Comparison of ENCODE assay signal across 25 cellular contexts in the genomic region with DNA sequence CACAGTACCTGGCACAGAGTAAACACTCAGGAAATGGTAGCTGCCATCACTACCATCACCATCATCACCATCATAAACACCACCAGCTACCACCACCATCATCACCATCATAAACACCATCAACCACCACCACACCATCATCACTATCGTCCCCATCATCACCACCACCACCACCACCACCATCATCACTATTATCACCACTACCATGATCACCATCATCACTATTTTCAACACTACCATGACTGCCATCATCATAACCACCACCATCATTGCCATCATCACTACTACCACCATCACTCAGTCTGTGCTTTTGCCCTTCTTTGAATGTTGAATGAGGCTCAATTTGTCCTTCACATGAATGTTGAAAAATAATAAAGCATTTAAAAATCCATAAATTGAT. TPM values are rescaled to one million over a fixed set of nuclear protein-coding genes. Genes with fewer than 3 reads are reported as not detected.
"Had no signal": no experiment of that assay in that cellular context is flagged by ENCODE, and none has a peak within 500 bp of the region (broad histone marks: within the 10 kb centered on the region; RNA-seq: fewer than 3 reads in every experiment).

No MANE protein-coding gene starts in this region.

- H3K9me3 ChIP-seq: mucosa of descending colon, ovary, sigmoid colon, testis, thyroid gland, transverse colon, upper lobe of left lung had no signal

- H3K79me2 ChIP-seq: hepatocyte had no signal

- H3K27me3 ChIP-seq: ovary, sigmoid colon, testis, thyroid gland, upper lobe of left lung had no signal

- H3K27ac ChIP-seq: hepatocyte, ovary, testis, thyroid gland, transverse colon had no signal

- H3K36me3 ChIP-seq: ovary, sigmoid colon, thyroid gland, transverse colon, upper lobe of left lung had no signal

- H3K4me3 ChIP-seq: hepatocyte, mucosa of descending colon, ovary, sigmoid colon, smooth muscle cell, testis, thyroid gland, transverse colon, upper lobe of left lung had no signal

- H3K4me1 ChIP-seq: sigmoid colon, transverse colon had no signal

- H3K4me2 ChIP-seq: hepatocyte, smooth muscle cell had no signal

- DNase-seq: head of caudate nucleus; midbrain; mucosa of descending colon; naive thymus-derived CD4-positive, alpha-beta T cell; ovary; sigmoid colon; stimulated activated CD4-positive, alpha-beta T cell treated with anti-CD3 and anti-CD28 coated beads, Interleukin-1b, Interleukin-23, amount 100 ng/mL, for 48 hours; stimulated activated CD4-positive, alpha-beta T cell treated with anti-CD3 and anti-CD28 coated beads, Interleukin-2, amount 100 ng/mL, for 48 hours; stimulated activated CD4-positive, alpha-beta T cell treated with anti-CD3 and anti-CD28 coated beads, Interleukin-4, amount 100 ng/mL, for 4 hours; stimulated activated CD8-positive, alpha-beta memory T cell treated with anti-CD3 and anti-CD28 coated beads, Interleukin-4, amount 100 ng/mL, for 48 hours; stimulated activated naive CD4-positive, alpha-beta T cell treated with Interleukin-2 at 50 U/mL for 16 hours; stimulated activated naive CD8-positive, alpha-beta T cell treated with anti-CD3 and anti-CD28 coated beads, Interleukin-15, amount 100 ng/mL, for 72 hours; testis; transverse colon; upper lobe of left lung had no signal

- ATAC-seq: left lobe of liver; naive thymus-derived CD4-positive, alpha-beta T cell; natural killer cell treated with Interleukin-12 subunit alpha and Interleukin-12 subunit beta and Interleukin-15 and Interleukin-18, amount 100 ng/mL, for 72 hours; stimulated activated memory B cell treated with anti-CD40 and anti-IgM and Interleukin-4, amounts not matched to agents 10 μg/mL and 1 μg/mL and 100 μg/mL, for 72 hours; stimulated activated naive CD8-positive, alpha-beta T cell treated with anti-CD3 and anti-CD28 coated beads, Interleukin-15, amount 100 ng/mL, for 72 hours had no signal

- H2AFZ ChIP-seq: hepatocyte had no signal

RNA-seq across cellular contexts. Expression of gene IL16, which starts 21.2 kb away (rescaled TPM):
- total RNA-seq: kidney epithelial cell had no signal
- polyA plus RNA-seq: neural cell had no signal

RNA-seq across cellular contexts. Expression of gene CFAP161, which starts 41.4 kb away (rescaled TPM):
- total RNA-seq: hepatocyte; kidney epithelial cell; naive thymus-derived CD4-positive, alpha-beta T cell; natural killer cell treated with Interleukin-12 subunit alpha and Interleukin-12 subunit beta and Interleukin-15 and Interleukin-18, amount 100 ng/mL, for 72 hours; progenitor cell of endocrine pancreas; transverse colon had no signal
- polyA plus RNA-seq: naive thymus-derived CD4-positive, alpha-beta T cell; neural cell; sigmoid colon; smooth muscle cell; urinary bladder had no signal
